27 cellular contexts compared by ENCODE assay signal in genomic region chr13:22498006-22498405, GRCh38.
"Had no signal": no experiment of that assay in that cellular context is flagged by ENCODE, and none has a peak within 500 bp of the region (broad histone marks: within the 10 kb centered on the region; RNA-seq: fewer than 3 reads in every experiment).

No MANE protein-coding gene starts in this region.

- H3K27ac ChIP-seq: epithelial cell of prostate, esophagus squamous epithelium, left ventricle myocardium inferior, neural progenitor cell, parathyroid adenoma, psoas muscle, suprapubic skin, tibial artery, upper lobe of right lung had no signal

- H3K27me3 Mint-ChIP-seq: activated B cell treated with CpG ODN at 0.5 μM for 24 hours; activated CD8-positive, alpha-beta memory T cell treated with anti-CD3 and anti-CD28 coated beads, Interleukin-2, amount 10 ng/mL, durations not matched to agents 7 days and 5 days; central memory CD8-positive, alpha-beta T cell; dendritic cell treated with granulocyte-macrophage colony-stimulating factor and Interleukin-4, amounts not matched to agents 40 ng/mL and 50 ng/mL, for 4 days had no signal

- H3K4me3 Mint-ChIP-seq: activated B cell treated with CpG ODN at 0.5 μM for 24 hours; activated CD8-positive, alpha-beta memory T cell treated with anti-CD3 and anti-CD28 coated beads, Interleukin-2, amount 10 ng/mL, durations not matched to agents 7 days and 5 days; activated CD8-positive, alpha-beta T cell treated with anti-CD3 and anti-CD28 coated beads, Interleukin-2, amount 10 ng/mL, durations not matched to agents 7 days and 5 days; activated naive CD8-positive, alpha-beta T cell; activated T-cell treated with anti-CD3 and anti-CD28 coated beads, Interleukin-2, amount 50 U/mL, for 72 hours; central memory CD8-positive, alpha-beta T cell; dendritic cell treated with granulocyte-macrophage colony-stimulating factor and Interleukin-4, amounts not matched to agents 40 ng/mL and 50 ng/mL, for 4 days; naive thymus-derived CD4-positive, alpha-beta T cell; neural progenitor cell had no signal

- H3K36me3 Mint-ChIP-seq: activated CD8-positive, alpha-beta memory T cell treated with anti-CD3 and anti-CD28 coated beads, Interleukin-2, amount 10 ng/mL, durations not matched to agents 7 days and 5 days; activated naive CD8-positive, alpha-beta T cell; naive thymus-derived CD4-positive, alpha-beta T cell; neural progenitor cell had no signal

- H3K27ac Mint-ChIP-seq: activated B cell treated with CpG ODN at 0.5 μM for 24 hours; activated CD8-positive, alpha-beta memory T cell treated with anti-CD3 and anti-CD28 coated beads, Interleukin-2, amount 10 ng/mL, durations not matched to agents 7 days and 5 days; activated CD8-positive, alpha-beta T cell treated with anti-CD3 and anti-CD28 coated beads, Interleukin-2, amount 10 ng/mL, durations not matched to agents 7 days and 5 days; activated naive CD8-positive, alpha-beta T cell; activated T-cell treated with anti-CD3 and anti-CD28 coated beads, Interleukin-2, amount 50 U/mL, for 72 hours; dendritic cell treated with granulocyte-macrophage colony-stimulating factor and Interleukin-4, amounts not matched to agents 40 ng/mL and 50 ng/mL, for 4 days; naive thymus-derived CD4-positive, alpha-beta T cell; neural progenitor cell had no signal

- H3K27me3 ChIP-seq: esophagus squamous epithelium, neural progenitor cell, suprapubic skin, tibial artery, upper lobe of right lung had no signal

- H3K4me1 Mint-ChIP-seq: activated B cell treated with CpG ODN at 0.5 μM for 24 hours; activated CD8-positive, alpha-beta memory T cell treated with anti-CD3 and anti-CD28 coated beads, Interleukin-2, amount 10 ng/mL, durations not matched to agents 7 days and 5 days; central memory CD8-positive, alpha-beta T cell; naive thymus-derived CD4-positive, alpha-beta T cell had no signal

- H3K36me3 ChIP-seq: esophagus squamous epithelium, left ventricle myocardium inferior, neural progenitor cell, suprapubic skin, tibial artery, upper lobe of right lung had no signal

- ATAC-seq: activated CD8-positive, alpha-beta memory T cell treated with anti-CD3 and anti-CD28 coated beads, Interleukin-2, amount 10 ng/mL, durations not matched to agents 7 days and 5 days; activated CD8-positive, alpha-beta T cell treated with anti-CD3 and anti-CD28 coated beads, Interleukin-2, amount 10 ng/mL, durations not matched to agents 7 days and 5 days; activated T-cell treated with anti-CD3 and anti-CD28 coated beads, Interleukin-2, amount 50 U/mL, for 72 hours; naive thymus-derived CD4-positive, alpha-beta T cell; psoas muscle; upper lobe of right lung had no signal

- H3K4me3 ChIP-seq: left ventricle myocardium inferior, neural progenitor cell, psoas muscle, suprapubic skin, tibial artery, upper lobe of right lung had no signal

- H3K9me3 ChIP-seq: esophagus squamous epithelium, psoas muscle, tibial artery, upper lobe of right lung had no signal

- H3K9me3 Mint-ChIP-seq: central memory CD8-positive, alpha-beta T cell had no signal

- DNase-seq: activated B cell treated with CpG ODN at 0.5 μM for 24 hours; activated CD8-positive, alpha-beta memory T cell treated with anti-CD3 and anti-CD28 coated beads, Interleukin-2, amount 10 ng/mL, durations not matched to agents 7 days and 5 days; activated CD8-positive, alpha-beta T cell treated with anti-CD3 and anti-CD28 coated beads, Interleukin-2, amount 10 ng/mL, durations not matched to agents 7 days and 5 days; activated effector memory CD4-positive, alpha-beta T cell treated with Interleukin-2 at 50 U/mL for 16 hours; activated naive CD4-positive, alpha-beta T cell treated with Interleukin-2 at 50 U/mL for 16 hours; activated T-cell treated with anti-CD3 and anti-CD28 coated beads, Interleukin-2, amount 50 U/mL, for 72 hours; anterior cingulate cortex; esophagus squamous epithelium; foreskin melanocyte; left ventricle myocardium inferior; mammary epithelial cell; midbrain; naive thymus-derived CD4-positive, alpha-beta T cell; occipital lobe; psoas muscle; stimulated activated CD4-positive, alpha-beta T cell treated with anti-CD3 and anti-CD28 coated beads, Interleukin-15, amount 100 ng/mL, for 24 hours; stimulated activated naive CD4-positive, alpha-beta T cell; T-helper 2 cell; tibial artery; upper lobe of right lung had no signal

- H3K4me1 ChIP-seq: left ventricle myocardium inferior, parathyroid adenoma, psoas muscle, suprapubic skin, tibial artery, upper lobe of right lung had no signal
